25 cellular contexts compared by ENCODE assay signal in genomic region chr16:47162670-47163420, GRCh38. TPM values are rescaled to one million over a fixed set of nuclear protein-coding genes. Genes with fewer than 3 reads are reported as not detected.
DNase-seq lines count a peak whose midpoint lies in the region; ATAC-seq, FAIRE-seq and TF ChIP-seq lines count a peak whose summit lies in the region.
"Had no signal": no experiment of that assay in that cellular context is flagged by ENCODE, and none has a peak within 500 bp of the region (broad histone marks: within the 10 kb centered on the region; RNA-seq: fewer than 3 reads in every experiment).

No MANE protein-coding gene starts in this region.

- TF ChIP-seq POLR2A in HCT116 (IDR thresholded peaks at IDR 0.05; ENCODE audit: borderline replicate concordance, extremely low read depth, insufficient read depth, insufficient read length), result no peak

- no peaks in the 10 kb centered on the region for H4K20me1 ChIP-seq in SK-N-SH (ENCODE audit: insufficient read depth)
- no peaks in the 10 kb centered on the region for H4K20me1 ChIP-seq in HCT116 (ENCODE audit: insufficient read depth)
- H4K20me1 ChIP-seq in astrocyte (ENCODE audit: insufficient read depth, low read length), result no peaks in the 10 kb centered on the region
- H4K20me1 ChIP-seq: BLaER1 treated with 17β-estradiol and CSF1 and Interleukin-3, amounts not matched to agents 10 nM and 100 nM had no signal

- H3K27me3 ChIP-seq in SK-N-SH (ENCODE audit: insufficient read depth) (no peaks in the 10 kb centered on the region), HCT116 (ENCODE audit: insufficient read depth, low read length) (no peaks in the 10 kb centered on the region), astrocyte (ENCODE audit: insufficient read depth, low read length) (no peaks in the 10 kb centered on the region)
- H3K27me3 ChIP-seq: BLaER1 treated with 17β-estradiol and CSF1 and Interleukin-3, amounts not matched to agents 10 nM and 100 nM; SJSA1 had no signal

- H3K27me3 Mint-ChIP-seq in astrocyte (ENCODE audit: low read depth, unreplicated experiment), result no peaks in the 10 kb centered on the region

- no peak for DNase-seq in SK-N-SH
- DNase-seq in HCT116 (ENCODE audit: low read depth, low spot score), result no peak
- peak; percentile 49 for DNase-seq in astrocyte (ENCODE audit: low read depth)
- DNase-seq in myocyte (ENCODE audit: low read depth), result peak; percentile 5
- no peak for DNase-seq in posterior cingulate gyrus
- no peak for DNase-seq in NCI-H2029 treated with DMSO at 0.1 percent for 48 hours (lab: John Stamatoyannopoulos, UW)
- no peak for DNase-seq in left colon
- DNase-seq: ACHN; CD8-positive, alpha-beta T cell; EL; GM23248; KBM-7; NCI-H1105; NCI-H2081; NCI-H2171; NCI-H345; NCI-H524; NCI-H774; OCI-M1; SW 1271 had no signal

- WGBS in SK-N-SH (ENCODE audit: low lambda C conversion rate), result 94% methylated on average over 10 of the region's 10 CpGs

- no peaks in the 10 kb centered on the region for H3K36me3 Mint-ChIP-seq in astrocyte (ENCODE audit: low read depth, unreplicated experiment)

- H3K4me1 ChIP-seq in SK-N-SH (ENCODE audit: control insufficient read depth in 1 of 2, insufficient read depth in 2 of 2, low read depth in 1 of 2, low read length in 1 of 2) (no peaks in the 10 kb centered on the region), HCT116 (ENCODE audit: control insufficient read depth in 1 of 2, insufficient read depth in 2 of 2, low read length in 2 of 2) (no peaks in the 10 kb centered on the region), astrocyte (ENCODE audit: insufficient read depth, low read length) (no peaks in the 10 kb centered on the region)
- H3K4me1 ChIP-seq: BLaER1 treated with 17β-estradiol and CSF1 and Interleukin-3, amounts not matched to agents 10 nM and 100 nM; SJSA1 had no signal

- ATAC-seq in SK-N-SH treated with all-trans-retinoic acid at 6 μM for 48 hours (no peak), HCT116 (no peak), left colon (no peak)
- ATAC-seq: CD8-positive, alpha-beta T cell had no signal

- intact Hi-C loops in HCT116 (cut with micrococcal nuclease), result no loop called here
- intact Hi-C loops in posterior cingulate gyrus (cut with DNase I), result no loop called here
- intact Hi-C loops in left colon (cut with DNase I, micrococcal nuclease), result no loop called here

- H3K36me3 ChIP-seq in SK-N-SH (replicated peaks in 1 of 2; ENCODE audit: control insufficient read depth in 1 of 2, insufficient read depth in 2 of 2, low read length in 1 of 2) (peaks cover 6 to 10% of the 10 kb centered on the region in 2 experiments), HCT116 (ENCODE audit: control insufficient read depth in 1 of 2, insufficient read depth in 2 of 2, low read length in 2 of 2) (no peaks in the 10 kb centered on the region), astrocyte (ENCODE audit: insufficient read depth, low read length) (no peaks in the 10 kb centered on the region)
- H3K36me3 ChIP-seq: SJSA1 had no signal

- TF ChIP-seq CTCF in SK-N-SH (IDR thresholded peaks at IDR 0.05) (0 out of 2 replicates have a peak, but pooled peaks have one; percentile 11), HCT116 (IDR thresholded peaks at IDR 0.05 in 2 of 3, conservative IDR thresholded peaks at IDR 0.05 in 1 of 3; ENCODE audit: borderline replicate concordance in 1 of 3, insufficient read depth in 1 of 3, low read depth in 2 of 3, low read length in 2 of 3) (0 out of 6 replicates have a peak, but pooled peaks of 1 of the 3 experiments have one; percentile 3), astrocyte (IDR thresholded peaks at IDR 0.05; ENCODE audit: insufficient read depth, low read depth, low read length) (no peak)

- H3K9me2 ChIP-seq in SK-N-SH, result no peaks in the 10 kb centered on the region
- H3K9me2 ChIP-seq in HCT116 (ENCODE audit: insufficient read depth), result no peaks in the 10 kb centered on the region

- no peaks in the 10 kb centered on the region for H3K4me1 Mint-ChIP-seq in astrocyte (ENCODE audit: low read depth, unreplicated experiment)

- no peak for TF ChIP-seq EP300 in SK-N-SH (IDR thresholded peaks at IDR 0.05; ENCODE audit: borderline replicate concordance in 1 of 2, low read depth in 1 of 2, low read length in 1 of 2)

- H3K4me3 ChIP-seq in SK-N-SH (ENCODE audit: low read depth in 2 of 2, low read length in 1 of 2) (no peak overlapping the region), HCT116 (replicated peaks in 1 of 2; ENCODE audit: low read depth in 1 of 2, low read length in 2 of 2) (no peak overlapping the region), astrocyte (ENCODE audit: insufficient read depth, low read depth, low read length) (no peak overlapping the region)
- H3K4me3 ChIP-seq: BLaER1 treated with 17β-estradiol and CSF1 and Interleukin-3, amounts not matched to agents 10 nM and 100 nM; GM23248; SJSA1 had no signal

- no peak overlapping the region for H2AFZ ChIP-seq in SK-N-SH (ENCODE audit: low read depth)
- no peak overlapping the region for H2AFZ ChIP-seq in HCT116 (ENCODE audit: low read depth, low read length, poor library complexity, severe bottlenecking)
- no peak overlapping the region for H2AFZ ChIP-seq in astrocyte (ENCODE audit: low read depth, low read length)
- H2AFZ ChIP-seq: GM23248 had no signal

- no peak for FAIRE-seq in astrocyte (lab: Jason Lieb, UNC)
- FAIRE-seq: RCC 7860 had no signal

- H3K4me3 Mint-ChIP-seq in astrocyte (ENCODE audit: unreplicated experiment), result no peak overlapping the region
- H3K4me3 Mint-ChIP-seq: CD8-positive, alpha-beta T cell had no signal

- BruUV-seq in HCT116 (replicated peaks; lab: Mats Ljungman, UMichigan), result no TSS peak

- H3K27ac Mint-ChIP-seq in astrocyte (ENCODE audit: unreplicated experiment), result no peak overlapping the region
- H3K27ac Mint-ChIP-seq: CD8-positive, alpha-beta T cell had no signal

- RAD21 ChIA-PET in HCT116 (lab: Charles Lee; ENCODE audit: low non-redundant PET in 1 of 2, low total read pairs in 2 of 2, uncharacterized antibody in 2 of 2, unreplicated experiment in 2 of 2), result no interaction called here

- POLR2A ChIA-PET in SK-N-SH (lab: Yijun Ruan, JAX), result no interaction called here
- POLR2A ChIA-PET in HCT116 (lab: Charles Lee), result no interaction called here

- H3K27ac ChIP-seq in SK-N-SH (ENCODE audit: low read depth in 2 of 2, low read length in 1 of 2) (no peak overlapping the region), HCT116 (ENCODE audit: low read depth, low read length) (no peak overlapping the region), astrocyte (ENCODE audit: low read depth, low read length) (no peak overlapping the region)
- H3K27ac ChIP-seq: 22Rv1; BLaER1 treated with 17β-estradiol and CSF1 and Interleukin-3, amounts not matched to agents 10 nM and 100 nM; GM23248; SJSA1 had no signal

- no peaks in the 10 kb centered on the region for H3F3A ChIP-seq in SK-N-SH (replicated peaks; ENCODE audit: insufficient read depth)

- no peaks in the 10 kb centered on the region for H3K9me3 Mint-ChIP-seq in astrocyte (ENCODE audit: unreplicated experiment)
- H3K9me3 Mint-ChIP-seq: CD8-positive, alpha-beta T cell had no signal

- H3K4me2 ChIP-seq in SK-N-SH (no peak overlapping the region), HCT116 (ENCODE audit: low read length) (no peak overlapping the region), astrocyte (ENCODE audit: low read length) (no peak overlapping the region)
- H3K4me2 ChIP-seq: BLaER1 treated with 17β-estradiol and CSF1 and Interleukin-3, amounts not matched to agents 10 nM and 100 nM had no signal

- CTCF ChIA-PET in SK-N-SH (lab: Yijun Ruan, JAX), result interaction anchor here (0.6 to 2.7 kb wide), 3 partner anchors 19 to 281 kb away, joined by 3 to 16 read pairs (median 14); partner anchors contain the start of gene NETO2
- CTCF ChIA-PET in HCT116 (lab: Charles Lee), result interaction anchor here (1.0 to 1.1 kb wide), 2 partner anchors 19 to 21 kb away, joined by 3 to 4 read pairs; partner anchors contain the start of gene NETO2

- H3K79me2 ChIP-seq in SK-N-SH (ENCODE audit: insufficient read depth) (no peaks in the 10 kb centered on the region), HCT116 (ENCODE audit: insufficient read depth, low read length) (no peaks in the 10 kb centered on the region), astrocyte (ENCODE audit: insufficient read depth, low read length) (no peaks in the 10 kb centered on the region)

- TF ChIP-seq RAD21 in SK-N-SH (IDR thresholded peaks at IDR 0.05; ENCODE audit: low read length) (peak; percentile 35; the same call in 1 of the 2 replicates), HCT116 (IDR thresholded peaks at IDR 0.05; ENCODE audit: low read depth) (0 out of 2 replicates have a peak, but pooled peaks have one; percentile 7)

- no peaks in the 10 kb centered on the region for H3K9me3 ChIP-seq in SK-N-SH
- H3K9me3 ChIP-seq in HCT116 (ENCODE audit: control insufficient read depth in 1 of 2, insufficient read depth in 1 of 2, low read depth in 1 of 2, low read length in 2 of 2), result no peaks in the 10 kb centered on the region
- H3K9me3 ChIP-seq in astrocyte (ENCODE audit: insufficient read depth, low read depth, low read length), result no peaks in the 10 kb centered on the region
- H3K9me3 ChIP-seq: BLaER1 treated with 17β-estradiol and CSF1 and Interleukin-3, amounts not matched to agents 10 nM and 100 nM; SJSA1 had no signal

- H3K9ac ChIP-seq in SK-N-SH, result no peak overlapping the region
- no peak overlapping the region for H3K9ac ChIP-seq in HCT116 (ENCODE audit: low read length)
- H3K9ac ChIP-seq in astrocyte (ENCODE audit: low read length), result no peak overlapping the region
- H3K9ac ChIP-seq: BLaER1 treated with 17β-estradiol and CSF1 and Interleukin-3, amounts not matched to agents 10 nM and 100 nM; GM23248 had no signal

TF ChIP-seq in SK-N-SH treated with all-trans-retinoic acid at 6 μM for 48 hours, 23 proteins besides CTCF, POLR2A, EP300 and RAD21 (continues in another document):
- TF ChIP-seq GLIS3 (CRISPR knock-in tag; IDR thresholded peaks at IDR 0.05) (no peak), ZFP30 (CRISPR knock-in tag; IDR thresholded peaks at IDR 0.05) (no peak)

TF ChIP-seq in HCT116, 20 proteins besides CTCF, POLR2A, EP300 and RAD21 (continues in another document):
- TF ChIP-seq POLR2AphosphoS5 (IDR thresholded peaks at IDR 0.05; ENCODE audit: low read depth, low read length) (no peak), CBX3 (IDR thresholded peaks at IDR 0.05; ENCODE audit: low read depth) (no peak), EZH2phosphoT487 (IDR thresholded peaks at IDR 0.05; ENCODE audit: borderline replicate concordance) (no peak), ZFX (IDR thresholded peaks at IDR 0.05) (no peak), SRF (IDR thresholded peaks at IDR 0.05; ENCODE audit: low read depth) (no peak), ZNF274 (IDR thresholded peaks at IDR 0.05; ENCODE audit: low read depth, low read length) (no peak)

RNA-seq across cellular contexts. Expression of gene NETO2, which starts 19.1 kb away (rescaled TPM):
- 40.5 and 48.8 TPM in 2 replicates for polyA plus RNA-seq in SK-N-SH (2012; rRNA removed)
- 51.3 and 57.3 TPM in 2 replicates for polyA plus RNA-seq in SK-N-SH (2012; cell fraction: cytosol; rRNA removed)
- polyA plus RNA-seq in SK-N-SH (2012; cell fraction: nucleus; rRNA removed), result 34.6 and 35.4 TPM in 2 replicates
- total RNA-seq in HCT116 (2021; ENCODE audit: unreplicated experiment) (10.3 TPM), astrocyte (10.8 and 17.1 TPM in 2 replicates), myocyte (6.3 and 6.8 TPM in 2 replicates), left colon (10 to 100 TPM in 1 of 2 donors, 1 to 10 TPM in 1; 3.0 to 28.0 TPM)
- polyA plus RNA-seq in HCT116 (2012), result 5.9 and 8.0 TPM in 2 replicates
- polyA plus RNA-seq in myocyte (2012), result 0.77 TPM

Comparison
In these comparisons a context has a peak if more than half of its experiments do, and no peak if none do; other contexts are left out.
1. DNase-seq: peak in astrocyte (single experiment) and myocyte (single experiment); none in SK-N-SH (single experiment), HCT116 (single experiment), posterior cingulate gyrus (0 of 10), NCI-H2029 treated with DMSO at 0.1 percent for 48 hours (single experiment) and left colon (0 of 2).